In genomic region chr13:106243011-106243410, GRCh38 we compare ENCODE assay signal across 23 cellular contexts.
A peak's percentile ranks its signal among the peaks of the same experiment; 100 is the strongest.
DNase-seq lines count a peak whose midpoint lies in the region; ATAC-seq and TF ChIP-seq lines count a peak whose summit lies in the region.
"Had no signal": no experiment of that assay in that cellular context is flagged by ENCODE, and none has a peak within 500 bp of the region (broad histone marks: within the 10 kb centered on the region; RNA-seq: fewer than 3 reads in every experiment).

No MANE protein-coding gene starts in this region.

- H3K4me3 ChIP-seq in Caco-2 (ENCODE audit: low read depth, low read length), result no peak overlapping the region; the same call in 1 of the 2 replicates
- H3K4me3 ChIP-seq in hepatocyte, result no peak overlapping the region
- no peak overlapping the region for H3K4me3 ChIP-seq in trophoblast cell (ENCODE audit: low read depth, low read length)
- H3K4me3 ChIP-seq: A549; BLaER1 treated with 17β-estradiol and CSF1 and Interleukin-3, amounts not matched to agents 10 nM and 100 nM had no signal

- H3K4ac ChIP-seq in trophoblast cell (ENCODE audit: low read depth, low read length), result no peak overlapping the region

- no peak overlapping the region for H2BK5ac ChIP-seq in trophoblast cell (ENCODE audit: low read depth, low read length, poor library complexity)

- ATAC-seq in Right ventricle myocardium inferior, result no peak
- no peak for ATAC-seq in activated CD4-positive, alpha-beta T cell treated with anti-CD3 and anti-CD28 coated beads for 36 hours
- ATAC-seq: A549; CD8-positive, alpha-beta T cell had no signal

- H3K9ac ChIP-seq in trophoblast cell (ENCODE audit: low read length), result no peak overlapping the region
- H3K9ac ChIP-seq: BLaER1 treated with 17β-estradiol and CSF1 and Interleukin-3, amounts not matched to agents 10 nM and 100 nM had no signal

- H3K27me3 ChIP-seq in Caco-2 (replicated peaks; ENCODE audit: control insufficient read depth, insufficient read depth, low read length) (no peaks in the 10 kb centered on the region), hepatocyte (no peaks in the 10 kb centered on the region), trophoblast cell (ENCODE audit: insufficient read depth, low read length) (no peaks in the 10 kb centered on the region)
- H3K27me3 ChIP-seq: BLaER1 treated with 17β-estradiol and CSF1 and Interleukin-3, amounts not matched to agents 10 nM and 100 nM had no signal

- H2AK5ac ChIP-seq in trophoblast cell (ENCODE audit: low read length), result no peak overlapping the region

- H3K9me2 ChIP-seq in hepatocyte (replicated peaks; ENCODE audit: insufficient read depth), result no peaks in the 10 kb centered on the region

- H3K4me1 Mint-ChIP-seq in Caco-2 (ENCODE audit: low read depth, unreplicated experiment), result peaks cover 31% of the 10 kb centered on the region
- no peaks in the 10 kb centered on the region for H3K4me1 Mint-ChIP-seq in activated CD4-positive, alpha-beta memory T cell treated with anti-CD3 and anti-CD28 coated beads, Interleukin-2, amount 10 ng/mL, durations not matched to agents 7 days and 5 days
- no peaks in the 10 kb centered on the region for H3K4me1 Mint-ChIP-seq in activated CD4-positive, alpha-beta T cell treated with anti-CD3 and anti-CD28 coated beads for 36 hours
- H3K4me1 Mint-ChIP-seq: B cell had no signal

- intact Hi-C loops in Caco-2 (cut with micrococcal nuclease; ENCODE audit: unreplicated experiment) (loop anchor here (2.0 to 5.0 kb wide), 3 partner anchors 60 to 292 kb away; partner anchors contain the start of gene EFNB2), Right ventricle myocardium inferior (cut with DNase I) (no loop called here)
- intact Hi-C loops in activated CD4-positive, alpha-beta T cell treated with anti-CD3 and anti-CD28 coated beads for 36 hours (cut with DNase I, micrococcal nuclease), result no loop called here

- H2BK120ac ChIP-seq in trophoblast cell (ENCODE audit: insufficient read depth, low read length, poor library complexity), result no peak overlapping the region

- no peak overlapping the region for H4K91ac ChIP-seq in trophoblast cell (ENCODE audit: low read depth, low read length)

- peak overlapping the region; percentile 91 for H3K27ac Mint-ChIP-seq in Caco-2 (ENCODE audit: unreplicated experiment)
- no peak overlapping the region for H3K27ac Mint-ChIP-seq in activated CD4-positive, alpha-beta memory T cell treated with anti-CD3 and anti-CD28 coated beads, Interleukin-2, amount 10 ng/mL, durations not matched to agents 7 days and 5 days
- no peak overlapping the region for H3K27ac Mint-ChIP-seq in activated CD4-positive, alpha-beta T cell treated with anti-CD3 and anti-CD28 coated beads for 36 hours
- H3K27ac Mint-ChIP-seq: B cell; CD4-positive, alpha-beta T cell; CD8-positive, alpha-beta T cell had no signal

- H3K27ac ChIP-seq in hepatocyte (no peak overlapping the region), trophoblast cell (ENCODE audit: low read depth, low read length) (peak overlapping the region; percentile 53)
- H3K27ac ChIP-seq: 22Rv1; A549; BLaER1 treated with 17β-estradiol and CSF1 and Interleukin-3, amounts not matched to agents 10 nM and 100 nM; C4-2B had no signal

- H3K36me3 ChIP-seq in Caco-2 (ENCODE audit: control insufficient read depth, insufficient read depth, low read length), result no peaks in the 10 kb centered on the region
- no peaks in the 10 kb centered on the region for H3K36me3 ChIP-seq in hepatocyte (replicated peaks; ENCODE audit: insufficient read depth, low read depth)
- no peaks in the 10 kb centered on the region for H3K36me3 ChIP-seq in trophoblast cell (ENCODE audit: control insufficient read depth in 1 of 2, insufficient read depth in 2 of 2, low read length in 2 of 2)
- H3K36me3 ChIP-seq: BLaER1 treated with 17β-estradiol and CSF1 and Interleukin-3, amounts not matched to agents 10 nM and 100 nM had no signal

- WGBS in hepatocyte (ENCODE audit: low lambda C conversion rate, missing lambda C conversion rate), result 84% methylated on average over 6 of the region's 6 CpGs
- no CpG with 5 or more reads among the region's 6 CpGs for WGBS in trophoblast cell (ENCODE audit: extremely low coverage, insufficient coverage, insufficient read length)

- peaks cover 2% of the 10 kb centered on the region for H3K79me1 ChIP-seq in trophoblast cell (ENCODE audit: low read length)

- H3K9me3 ChIP-seq in Caco-2 (no peaks in the 10 kb centered on the region), hepatocyte (ENCODE audit: low read depth) (no peaks in the 10 kb centered on the region), trophoblast cell (ENCODE audit: insufficient read depth, low read depth, low read length) (no peaks in the 10 kb centered on the region)
- H3K9me3 ChIP-seq: A549; BLaER1 treated with 17β-estradiol and CSF1 and Interleukin-3, amounts not matched to agents 10 nM and 100 nM had no signal

- TF ChIP-seq CTCF in Caco-2 (IDR thresholded peaks at IDR 0.05; ENCODE audit: insufficient read depth in 1 of 2, low read depth in 1 of 2, low read length in 1 of 2, severe bottlenecking in 1 of 2, unreplicated experiment in 1 of 2) (no peak), hepatocyte (IDR thresholded peaks at IDR 0.05; ENCODE audit: poor library complexity) (no peak)

- H3K36me3 Mint-ChIP-seq in Caco-2 (ENCODE audit: insufficient read depth, unreplicated experiment), result no peaks in the 10 kb centered on the region
- no peaks in the 10 kb centered on the region for H3K36me3 Mint-ChIP-seq in activated CD4-positive, alpha-beta memory T cell treated with anti-CD3 and anti-CD28 coated beads, Interleukin-2, amount 10 ng/mL, durations not matched to agents 7 days and 5 days (ENCODE audit: low read depth)
- no peaks in the 10 kb centered on the region for H3K36me3 Mint-ChIP-seq in activated CD4-positive, alpha-beta T cell treated with anti-CD3 and anti-CD28 coated beads for 36 hours (ENCODE audit: low read depth)
- H3K36me3 Mint-ChIP-seq: CD8-positive, alpha-beta T cell had no signal

- no peak overlapping the region for H3K23ac ChIP-seq in trophoblast cell (ENCODE audit: low read length)

- no peak overlapping the region for H2BK12ac ChIP-seq in trophoblast cell (ENCODE audit: low read length)

- POLR2A ChIA-PET in Caco-2 (lab: Charles Lee), result no interaction called here
- POLR2A ChIA-PET in activated CD4-positive, alpha-beta memory T cell treated with anti-CD3 and anti-CD28 coated beads, Interleukin-2, amount 10 ng/mL, durations not matched to agents 7 days and 5 days (lab: Charles Lee), result no interaction called here
- POLR2A ChIA-PET in activated CD4-positive, alpha-beta T cell treated with anti-CD3 and anti-CD28 coated beads for 36 hours (lab: Charles Lee), result no interaction called here

- H3K14ac ChIP-seq in trophoblast cell (ENCODE audit: low read length), result no peak overlapping the region

- no TSS peak for BruUV-seq in Caco-2 (replicated peaks; lab: Mats Ljungman, UMichigan)

- H3K4me2 ChIP-seq in hepatocyte (peak overlapping the region; percentile 6), trophoblast cell (ENCODE audit: low read length) (peak overlapping the region; percentile 12)
- H3K4me2 ChIP-seq: A549; BLaER1 treated with 17β-estradiol and CSF1 and Interleukin-3, amounts not matched to agents 10 nM and 100 nM had no signal

- DNase-seq in Caco-2, result no peak
- peak; percentile 5 for DNase-seq in NCI-H69 (lab: John Stamatoyannopoulos, UW)
- no peak for DNase-seq in hepatocyte (ENCODE audit: low spot score)
- peak in 1 of 2 donors; percentile 4 for DNase-seq in trophoblast cell
- DNase-seq in activated CD4-positive, alpha-beta memory T cell treated with anti-CD3 and anti-CD28 coated beads, Interleukin-2, amount 10 ng/mL, durations not matched to agents 7 days and 5 days, result no peak
- no peak for DNase-seq in Right ventricle myocardium inferior (ENCODE audit: missing footprints)
- DNase-seq in pons (ENCODE audit: low spot score), result no peak
- no peak for DNase-seq in activated CD4-positive, alpha-beta T cell treated with anti-CD3 and anti-CD28 coated beads for 36 hours
- DNase-seq: AML-193; CD4-positive, alpha-beta T cell; CD8-positive, alpha-beta T cell; DMS 273 treated with DMSO at 0.1 percent for 48 hours; DMS153; DMS53; DMS79; DND-41; EL; GDM1 had no signal

- H4K20me1 ChIP-seq in hepatocyte (ENCODE audit: insufficient read depth, poor library complexity, severe bottlenecking), result no peaks in the 10 kb centered on the region
- H4K20me1 ChIP-seq: BLaER1 treated with 17β-estradiol and CSF1 and Interleukin-3, amounts not matched to agents 10 nM and 100 nM had no signal

- H3K9me3 Mint-ChIP-seq in Caco-2 (ENCODE audit: unreplicated experiment), result no peaks in the 10 kb centered on the region
- H3K9me3 Mint-ChIP-seq in activated CD4-positive, alpha-beta memory T cell treated with anti-CD3 and anti-CD28 coated beads, Interleukin-2, amount 10 ng/mL, durations not matched to agents 7 days and 5 days, result no peaks in the 10 kb centered on the region
- no peaks in the 10 kb centered on the region for H3K9me3 Mint-ChIP-seq in activated CD4-positive, alpha-beta T cell treated with anti-CD3 and anti-CD28 coated beads for 36 hours (ENCODE audit: low read depth)
- H3K9me3 Mint-ChIP-seq: CD4-positive, alpha-beta T cell; CD8-positive, alpha-beta T cell had no signal

- no peaks in the 10 kb centered on the region for H3K79me2 ChIP-seq in hepatocyte
- no peaks in the 10 kb centered on the region for H3K79me2 ChIP-seq in trophoblast cell (ENCODE audit: control insufficient read depth, insufficient read depth, low read length, poor library complexity)

- H3K27me3 Mint-ChIP-seq in Caco-2 (ENCODE audit: insufficient read depth, unreplicated experiment), result no peaks in the 10 kb centered on the region
- H3K27me3 Mint-ChIP-seq in activated CD4-positive, alpha-beta memory T cell treated with anti-CD3 and anti-CD28 coated beads, Interleukin-2, amount 10 ng/mL, durations not matched to agents 7 days and 5 days, result no peaks in the 10 kb centered on the region
- H3K27me3 Mint-ChIP-seq in activated CD4-positive, alpha-beta T cell treated with anti-CD3 and anti-CD28 coated beads for 36 hours, result peaks cover 5% of the 10 kb centered on the region
- H3K27me3 Mint-ChIP-seq: B cell had no signal

- H2AFZ ChIP-seq in hepatocyte (no peak overlapping the region), trophoblast cell (ENCODE audit: insufficient read depth, low read length, poor library complexity) (no peak overlapping the region)

- H4K8ac ChIP-seq in trophoblast cell (ENCODE audit: low read depth, low read length), result no peak overlapping the region

- peak overlapping the region; percentile 69 for H3K4me3 Mint-ChIP-seq in Caco-2 (ENCODE audit: unreplicated experiment)
- H3K4me3 Mint-ChIP-seq in activated CD4-positive, alpha-beta memory T cell treated with anti-CD3 and anti-CD28 coated beads, Interleukin-2, amount 10 ng/mL, durations not matched to agents 7 days and 5 days, result no peak overlapping the region
- no peak overlapping the region for H3K4me3 Mint-ChIP-seq in activated CD4-positive, alpha-beta T cell treated with anti-CD3 and anti-CD28 coated beads for 36 hours
- H3K4me3 Mint-ChIP-seq: B cell; CD4-positive, alpha-beta T cell; CD8-positive, alpha-beta T cell had no signal

- H4K12ac ChIP-seq in trophoblast cell (ENCODE audit: low read depth, low read length), result no peak overlapping the region

- CTCF ChIA-PET in Caco-2 (lab: Charles Lee), result interaction anchor here (1.0 kb wide), 1 partner anchor 142 kb away, joined by 6 read pairs; no protein-coding TSS in a partner anchor
- CTCF ChIA-PET in activated CD4-positive, alpha-beta memory T cell treated with anti-CD3 and anti-CD28 coated beads, Interleukin-2, amount 10 ng/mL, durations not matched to agents 7 days and 5 days (lab: Charles Lee), result no interaction called here
- CTCF ChIA-PET in activated CD4-positive, alpha-beta T cell treated with anti-CD3 and anti-CD28 coated beads for 36 hours (lab: Charles Lee), result no interaction called here

- H3K4me1 ChIP-seq in Caco-2 (peaks cover 30% of the 10 kb centered on the region), hepatocyte (ENCODE audit: insufficient read depth) (peaks cover 4% of the 10 kb centered on the region), trophoblast cell (ENCODE audit: control insufficient read depth in 1 of 2, insufficient read depth in 2 of 2, low read length in 2 of 2) (peaks cover 0 to 5% of the 10 kb centered on the region in 2 experiments)
- H3K4me1 ChIP-seq: A549; BLaER1 treated with 17β-estradiol and CSF1 and Interleukin-3, amounts not matched to agents 10 nM and 100 nM had no signal

- no peak overlapping the region for H3K18ac ChIP-seq in trophoblast cell (ENCODE audit: low read length)
